8 cellular contexts compared by ENCODE assay signal in genomic region chr22:45612451-45612901, GRCh38. TPM values are rescaled to one million over a fixed set of nuclear protein-coding genes. Genes with fewer than 3 reads are reported as not detected.
DNase-seq lines count a peak whose midpoint lies in the region; ATAC-seq, FAIRE-seq and TF ChIP-seq lines count a peak whose summit lies in the region.

No MANE protein-coding gene starts in this region.

- H3K27me3 Mint-ChIP-seq in activated naive CD8-positive, alpha-beta T cell treated with anti-CD3 and anti-CD28 coated beads for 36 hours: no peaks in the 10 kb centered on the region

- TF ChIP-seq CTCF in A549 (IDR thresholded peaks at IDR 0.05): no peak
- no peak for TF ChIP-seq CTCF in MM.1S (IDR thresholded peaks at IDR 0.05; ENCODE audit: low read length)
- no peak for TF ChIP-seq CTCF in upper lobe of left lung (IDR thresholded peaks at IDR 0.05)

- POLR2A ChIA-PET in A549 (lab: Yijun Ruan, JAX): no interaction called here

- H2AFZ ChIP-seq in MM.1S (ENCODE audit: low read length): no peak overlapping the region

- TF ChIP-seq EP300 in A549 (IDR thresholded peaks at IDR 0.05) (no peak), upper lobe of left lung (IDR thresholded peaks at IDR 0.05) (no peak)

- H3K36me3 ChIP-seq in MM.1S (replicated peaks; ENCODE audit: insufficient read depth, low read length) (no peaks in the 10 kb centered on the region), upper lobe of left lung (no peaks in the 10 kb centered on the region)

- no peaks in the 10 kb centered on the region for H3K9me3 Mint-ChIP-seq in activated naive CD8-positive, alpha-beta T cell treated with anti-CD3 and anti-CD28 coated beads for 36 hours

- no peak overlapping the region for H3K4me2 ChIP-seq in A549
- H3K4me2 ChIP-seq in MM.1S (ENCODE audit: low read depth, low read length): peak overlapping the region; percentile 24; the same call in 1 of the 2 replicates

- H3K36me3 Mint-ChIP-seq in activated naive CD8-positive, alpha-beta T cell treated with anti-CD3 and anti-CD28 coated beads for 36 hours: no peaks in the 10 kb centered on the region

- H3F3A ChIP-seq in MM.1S (ENCODE audit: insufficient read depth, low read length): no peaks in the 10 kb centered on the region

- H3K79me2 ChIP-seq in MM.1S (ENCODE audit: low read length): no peaks in the 10 kb centered on the region

- WGBS in A549 (ENCODE audit: missing lambda C conversion rate): 91% methylated on average over 15 of the region's 15 CpGs
- WGBS in upper lobe of left lung, 2 donors: 49 to 75% methylated on average over 15 of the region's 15 CpGs

- CTCF ChIA-PET in A549 (lab: Yijun Ruan, JAX): interaction anchor here (0.7 to 1.3 kb wide), 3 partner anchors 32 to 176 kb away, joined by 3 to 4 read pairs (median 3); no protein-coding TSS in a partner anchor

- DNase-seq in A549 (ENCODE audit: low read depth in 1 of 2, low spot score in 1 of 2) (no peak), MM.1S (no peak), kidney glomerular epithelial cell (lab: John Stamatoyannopoulos, UW) (peak; percentile 74), upper lobe of left lung (peak; percentile 34 to 86), AML-193 (lab: John Stamatoyannopoulos, UW) (no peak), GF-D8 (lab: John Stamatoyannopoulos, UW) (no peak), DMS79 (lab: John Stamatoyannopoulos, UW) (no peak)
- peak; percentile 50 for DNase-seq in activated naive CD8-positive, alpha-beta T cell treated with anti-CD3 and anti-CD28 coated beads for 36 hours

- H3K4me3 Mint-ChIP-seq in activated naive CD8-positive, alpha-beta T cell treated with anti-CD3 and anti-CD28 coated beads for 36 hours: peak overlapping the region; percentile 14

- H3K27me3 ChIP-seq in MM.1S (replicated peaks; ENCODE audit: insufficient read depth, low read length): peaks cover 38% of the 10 kb centered on the region
- no peaks in the 10 kb centered on the region for H3K27me3 ChIP-seq in upper lobe of left lung

- H3K4me1 Mint-ChIP-seq in activated naive CD8-positive, alpha-beta T cell treated with anti-CD3 and anti-CD28 coated beads for 36 hours: peaks cover 10% of the 10 kb centered on the region

- H3K27ac Mint-ChIP-seq in activated naive CD8-positive, alpha-beta T cell treated with anti-CD3 and anti-CD28 coated beads for 36 hours: peak overlapping the region; percentile 47

- no peaks in the 10 kb centered on the region for H3K9me2 ChIP-seq in MM.1S (replicated peaks; ENCODE audit: insufficient read depth, low read length)

- H4K20me1 ChIP-seq in MM.1S (ENCODE audit: insufficient read depth, low read length): no peaks in the 10 kb centered on the region

- ATAC-seq in A549: 0 out of 6 replicates have a peak, but pooled peaks of 1 of the 2 experiments have one; percentile 30
- ATAC-seq in upper lobe of left lung (ENCODE audit: low FRiP score in 2 of 2): peak in 1 of 2 donors; percentile 85

- H3K4me1 ChIP-seq in A549 (peaks cover 20% of the 10 kb centered on the region), MM.1S (ENCODE audit: low read length) (no peaks in the 10 kb centered on the region), upper lobe of left lung (peaks cover 0 to 9% (median 3%) of the 10 kb centered on the region in 4 donors)

- TF ChIP-seq RAD21 in A549 (conservative IDR thresholded peaks at IDR 0.05 in 1 of 2, IDR thresholded peaks at IDR 0.05 in 1 of 2): no peak

- no peak overlapping the region for H3K9ac ChIP-seq in MM.1S (ENCODE audit: low read length)

- H3K9me3 ChIP-seq in A549 (peaks cover 10% of the 10 kb centered on the region; the same call in 1 of the 3 replicates), MM.1S (replicated peaks; ENCODE audit: insufficient read depth, low read length) (no peaks in the 10 kb centered on the region), upper lobe of left lung (no peaks in the 10 kb centered on the region)

- peak overlapping the region; percentile 35 to 97; a peak in 5 of 6 replicates for H3K27ac ChIP-seq in A549
- no peak overlapping the region for H3K27ac ChIP-seq in MM.1S (ENCODE audit: low read length)
- peak overlapping the region in 1 of 4 donors; percentile 66 for H3K27ac ChIP-seq in upper lobe of left lung

- no peak overlapping the region for H3K4me3 ChIP-seq in A549
- peak overlapping the region; percentile 22 for H3K4me3 ChIP-seq in MM.1S (ENCODE audit: low read length)
- H3K4me3 ChIP-seq in upper lobe of left lung: no peak overlapping the region

- FAIRE-seq in A549 (lab: Jason Lieb, UNC): no peak

- TF ChIP-seq POLR2A in A549 (IDR thresholded peaks at IDR 0.05; ENCODE audit: low read length) (no peak), upper lobe of left lung (IDR thresholded peaks at IDR 0.05) (peak in 1 of 4 donors; percentile 22)

TF ChIP-seq in A549, 52 proteins besides CTCF, POLR2A, EP300 and RAD21:
- no peak for TF ChIP-seq CBX2 (IDR thresholded peaks at IDR 0.05; ENCODE audit: borderline replicate concordance, low read depth)
- TF ChIP-seq CEBPB (IDR thresholded peaks at IDR 0.05): no peak
- TF ChIP-seq EHF (CRISPR knock-in tag; IDR thresholded peaks at IDR 0.05): no peak
- no peak for TF ChIP-seq EHMT2 (IDR thresholded peaks at IDR 0.05; ENCODE audit: low read depth)
- TF ChIP-seq GATA3 (IDR thresholded peaks at IDR 0.05; ENCODE audit: borderline replicate concordance): no peak
- no peak for TF ChIP-seq USF2 (IDR thresholded peaks at IDR 0.05)
- no peak for TF ChIP-seq HMGXB4 (CRISPR knock-in tag; IDR thresholded peaks at IDR 0.05; ENCODE audit: borderline replicate concordance)
- no peak for TF ChIP-seq HDAC2 (IDR thresholded peaks at IDR 0.05)
TF ChIP-seq in A549: peak in this region for 0.

RNA-seq across cellular contexts. Expression of gene ATXN10, which starts 59.2 kb away (rescaled TPM):
- polyA plus RNA-seq in A549 (2011; rRNA removed) (281 and 378 TPM in 2 replicates), A549 (2017; fragmentation: RNase III; extraction: RNeasy Plus Mini Kit Qiagen cat#74134 plus additional on column Dnase treatment) (126 to 142 TPM (median 129 TPM) in 3 replicates)
- polyA plus RNA-seq in A549 (2012; cell fraction: cytosol; rRNA removed): 103 and 107 TPM in 2 replicates
- polyA plus RNA-seq in A549 (2012; cell fraction: nucleus; rRNA removed): 24.1 and 54.9 TPM in 2 replicates
- 298 and 349 TPM in 2 replicates for polyA minus RNA-seq in A549 (2011; rRNA and poly(A)+ RNA removed)
- 100 to 1,000 TPM; 124 to 130 TPM for total RNA-seq in activated naive CD8-positive, alpha-beta T cell treated with anti-CD3 and anti-CD28 coated beads for 36 hours
- total RNA-seq in upper lobe of left lung: 100 to 1,000 TPM in 5 of 6 donors, 10 to 100 TPM in 1; 90.2 to 137 (median 110) TPM

Comparison
In these comparisons a context has a peak if more than half of its experiments do, and no peak if none do; other contexts are left out.
1. DNase-seq: peak in activated naive CD8-positive, alpha-beta T cell treated with anti-CD3 and anti-CD28 coated beads for 36 hours (single experiment), kidney glomerular epithelial cell (single experiment) and upper lobe of left lung (2 of 2); none in A549 (0 of 2), MM.1S (single experiment), AML-193 (0 of 2), GF-D8 (single experiment) and DMS79 (single experiment).